ENCODE assay signal across 10 cellular contexts in the genomic region with DNA sequence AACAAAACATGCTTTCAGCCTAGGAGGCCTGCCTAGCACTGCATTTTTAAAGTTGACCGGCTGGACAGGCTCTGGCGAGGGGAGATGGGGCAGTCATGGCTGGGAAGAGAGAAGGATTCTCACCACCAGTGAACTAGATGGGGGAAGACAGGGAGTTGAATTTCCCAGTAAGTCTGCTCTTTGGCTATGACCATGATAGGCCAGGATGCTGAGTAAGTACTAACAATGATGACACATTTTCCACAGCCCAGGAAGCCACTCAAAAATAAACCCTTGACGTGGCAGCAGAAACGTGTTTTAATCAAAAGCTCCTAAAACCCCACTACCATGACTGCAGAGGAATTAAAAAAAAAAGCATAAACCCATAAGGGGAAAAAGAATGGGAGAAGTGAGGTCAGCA. TPM values are rescaled to one million over a fixed set of nuclear protein-coding genes. Genes with fewer than 3 reads are reported as not detected.
DNase-seq lines count a peak whose midpoint lies in the region; ATAC-seq and TF ChIP-seq lines count a peak whose summit lies in the region.
"Had no signal": no experiment of that assay in that cellular context is flagged by ENCODE, and none has a peak within 500 bp of the region (broad histone marks: within the 10 kb centered on the region; RNA-seq: fewer than 3 reads in every experiment).

No MANE protein-coding gene starts in this region.

- peak overlapping the region; percentile 71 for H3K27ac Mint-ChIP-seq in mesothelial cell of epicardium
- H3K27ac Mint-ChIP-seq: CD4-positive, alpha-beta memory T cell had no signal

- intact Hi-C loops in heart left ventricle (cut with DNase I) = no loop called here
- intact Hi-C loops in Right ventricle myocardium inferior (cut with DNase I) = no loop called here
- intact Hi-C loops in uterus (cut with DNase I; ENCODE audit: low total_unique reads) = no loop called here

- H3K27me3 Mint-ChIP-seq in mesothelial cell of epicardium (ENCODE audit: low read depth) = no peaks in the 10 kb centered on the region
- H3K27me3 Mint-ChIP-seq: CD4-positive, alpha-beta memory T cell had no signal

- H3K36me3 Mint-ChIP-seq in mesothelial cell of epicardium = peaks cover 33% of the 10 kb centered on the region

- ATAC-seq in heart left ventricle = no peak
- no peak for ATAC-seq in Right ventricle myocardium inferior

- DNase-seq in heart left ventricle (no peak), Right ventricle myocardium inferior (ENCODE audit: missing footprints) (no peak), dermis blood vessel endothelial cell (peak; percentile 68), mesothelial cell of epicardium (ENCODE audit: low spot score in 2 of 2, unreplicated experiment in 2 of 2) (no peak), uterus (no peak), germinal center (ENCODE audit: low spot score) (no peak), nucleus accumbens (lab: John Stamatoyannopoulos, UW) (no peak), 8988T (no peak)
- DNase-seq: CD4-positive, alpha-beta memory T cell had no signal

- H3K4me1 Mint-ChIP-seq in mesothelial cell of epicardium = peaks cover 45% of the 10 kb centered on the region

- peak overlapping the region in 11 of 12 donors; percentile 31 to 98 (median 96) for H3K27ac ChIP-seq in heart left ventricle
- peak overlapping the region; percentile 94 to 97 for H3K27ac ChIP-seq in uterus
- H3K27ac ChIP-seq: SK-N-MC had no signal

- TF ChIP-seq POLR2A in heart left ventricle (IDR thresholded peaks at IDR 0.05) (no peak), uterus (IDR thresholded peaks at IDR 0.05) (no peak)

- H3K9me3 ChIP-seq in heart left ventricle = no peaks in the 10 kb centered on the region
- H3K9me3 ChIP-seq in uterus = no peaks in the 10 kb centered on the region

- H3K4me3 ChIP-seq in heart left ventricle (no peak overlapping the region), uterus (no peak overlapping the region)
- H3K4me3 ChIP-seq: SK-N-MC had no signal

- no peak overlapping the region for H3K4me3 Mint-ChIP-seq in mesothelial cell of epicardium
- H3K4me3 Mint-ChIP-seq: CD4-positive, alpha-beta memory T cell had no signal

- H3K27me3 ChIP-seq in heart left ventricle (no peaks in the 10 kb centered on the region), uterus (no peaks in the 10 kb centered on the region)

- peaks cover 26 to 65% (median 49%) of the 10 kb centered on the region in 12 donors for H3K4me1 ChIP-seq in heart left ventricle
- H3K4me1 ChIP-seq in uterus = peaks cover 25 to 33% of the 10 kb centered on the region in 2 donors

- WGBS in heart left ventricle, 4 donors = 67 to 77% (median 69%) methylated on average over 4 of the region's 4 CpGs

- H3K9me3 Mint-ChIP-seq in mesothelial cell of epicardium = no peaks in the 10 kb centered on the region
- H3K9me3 Mint-ChIP-seq: CD4-positive, alpha-beta memory T cell had no signal

- H3K36me3 ChIP-seq in heart left ventricle (peaks cover 0 to 74% (median 56%) of the 10 kb centered on the region in 9 donors), uterus (no peaks in the 10 kb centered on the region)

- no peak for TF ChIP-seq CTCF in heart left ventricle (IDR thresholded peaks at IDR 0.05)
- TF ChIP-seq CTCF in mesothelial cell of epicardium (IDR thresholded peaks at IDR 0.05; ENCODE audit: unreplicated experiment) = no peak
- no peak for TF ChIP-seq CTCF in uterus (IDR thresholded peaks at IDR 0.05)

RNA-seq across cellular contexts. Expression of gene KCTD10, which starts 19.0 kb away (rescaled TPM):
- total RNA-seq in heart left ventricle (10 to 100 TPM; 20.8 to 52.3 (median 37.1) TPM), Right ventricle myocardium inferior (32.2 TPM), dermis blood vessel endothelial cell (74.5 and 85.6 TPM in 2 replicates), mesothelial cell of epicardium (54.0 to 56.2 TPM (median 54.8 TPM) in 3 replicates), uterus (10 to 100 TPM; 38.2 to 88.4 (median 63.6) TPM)
- 10 to 100 TPM in 1 of 2 donors, 1 to 10 TPM in 1; 9.5 to 47.6 TPM for polyA plus RNA-seq in heart left ventricle

RNA-seq across cellular contexts. Expression of gene UBE3B, which starts 19.3 kb away (rescaled TPM):
- total RNA-seq in heart left ventricle (10 to 100 TPM; 45.7 to 82.7 (median 53.8) TPM), Right ventricle myocardium inferior (56.1 TPM), dermis blood vessel endothelial cell (54.1 and 60.0 TPM in 2 replicates), mesothelial cell of epicardium (41.4 to 47.1 TPM (median 42.8 TPM) in 3 replicates), uterus (10 to 100 TPM; 14.7 to 64.2 (median 30.7) TPM)
- 10 to 100 TPM; 19.1 to 24.4 TPM for polyA plus RNA-seq in heart left ventricle
